ENCODE assay signal across 13 cellular contexts in genomic region chr9:130844028-130844427, GRCh38. TPM values are rescaled to one million over a fixed set of nuclear protein-coding genes. Genes with fewer than 3 reads are reported as not detected.
A peak's percentile ranks its signal among the peaks of the same experiment; 100 is the strongest.
DNase-seq lines count a peak whose midpoint lies in the region; ATAC-seq and TF ChIP-seq lines count a peak whose summit lies in the region.
"Had no signal": no experiment of that assay in that cellular context is flagged by ENCODE, and none has a peak within 500 bp of the region (broad histone marks: within the 10 kb centered on the region; RNA-seq: fewer than 3 reads in every experiment).

No MANE protein-coding gene starts in this region.

- peaks cover 81% of the 10 kb centered on the region for H3K4me1 Mint-ChIP-seq in WTC11
- H3K4me1 Mint-ChIP-seq in effector memory CD8-positive, alpha-beta T cell (ENCODE audit: low read depth in 2 of 2): peaks cover 13 to 32% of the 10 kb centered on the region in 2 donors

- CTCF ChIA-PET in WTC11 (lab: Charles Lee): interaction anchor here (1.2 kb wide), 1 partner anchor 80 kb away, joined by 4 read pairs; no protein-coding TSS in a partner anchor

- no peaks in the 10 kb centered on the region for H3K36me3 Mint-ChIP-seq in WTC11
- H3K36me3 Mint-ChIP-seq in effector memory CD8-positive, alpha-beta T cell (ENCODE audit: insufficient read depth): peaks cover 3% of the 10 kb centered on the region

- peak in 1 of 2 donors; percentile 7 for TF ChIP-seq EP300 in tibial nerve (IDR thresholded peaks at IDR 0.05)

- no peaks in the 10 kb centered on the region for H3K36me3 ChIP-seq in esophagus (ENCODE audit: control insufficient read depth in 2 of 2, insufficient read depth in 2 of 2, low read length in 1 of 2)
- H3K36me3 ChIP-seq in osteoblast (ENCODE audit: insufficient read depth, low read length): peaks cover 15% of the 10 kb centered on the region
- H3K36me3 ChIP-seq in tibial nerve: no peaks in the 10 kb centered on the region
- H3K36me3 ChIP-seq: HAP-1, neutrophil had no signal

- WGBS in esophagus, 2 donors: 82 to 86% methylated on average over 4 of the region's 4 CpGs
- 59 to 81% methylated on average over 4 of the region's 4 CpGs for WGBS in tibial nerve, 2 donors

- no peak for TF ChIP-seq POLR2A in tibial nerve (IDR thresholded peaks at IDR 0.05)

- H3K27me3 ChIP-seq in esophagus (ENCODE audit: control insufficient read depth in 1 of 2, insufficient read depth in 2 of 2, low read length in 2 of 2) (no peaks in the 10 kb centered on the region), osteoblast (ENCODE audit: insufficient read depth, low read length) (no peaks in the 10 kb centered on the region), tibial nerve (no peaks in the 10 kb centered on the region)
- H3K27me3 ChIP-seq: neutrophil had no signal

- H3K4me1 ChIP-seq in esophagus (ENCODE audit: control insufficient read depth in 2 of 2, insufficient read depth in 2 of 2, low read length in 1 of 2) (peaks cover 2 to 13% of the 10 kb centered on the region in 2 donors), osteoblast (ENCODE audit: insufficient read depth, low read length) (peaks cover 81% of the 10 kb centered on the region), tibial nerve (peaks cover 0 to 98% (median 51%) of the 10 kb centered on the region in 4 donors)
- H3K4me1 ChIP-seq: HAP-1 had no signal

- no peaks in the 10 kb centered on the region for H3K27me3 Mint-ChIP-seq in WTC11 (ENCODE audit: low read depth)
- H3K27me3 Mint-ChIP-seq in effector memory CD8-positive, alpha-beta T cell: no peaks in the 10 kb centered on the region
- H3K27me3 Mint-ChIP-seq: CD4-positive, alpha-beta T cell had no signal

- no peaks in the 10 kb centered on the region for H3K9me3 ChIP-seq in esophagus (ENCODE audit: control insufficient read depth in 2 of 2, insufficient read depth in 1 of 2, low read depth in 1 of 2, low read length in 1 of 2)
- H3K9me3 ChIP-seq in osteoblast (ENCODE audit: low read depth, low read length): no peaks in the 10 kb centered on the region
- H3K9me3 ChIP-seq in tibial nerve: no peaks in the 10 kb centered on the region
- H3K9me3 ChIP-seq: HAP-1, neutrophil had no signal

- peaks cover 71% of the 10 kb centered on the region for H3K79me2 ChIP-seq in osteoblast (ENCODE audit: insufficient read depth, low read length)

- POLR2A ChIA-PET in WTC11 (lab: Charles Lee): no interaction called here

- no peak overlapping the region for H3K4me3 ChIP-seq in esophagus (ENCODE audit: low read depth in 1 of 2, low read length in 2 of 2)
- no peak overlapping the region for H3K4me3 ChIP-seq in osteoblast (ENCODE audit: insufficient read depth, low read length)
- H3K4me3 ChIP-seq in tibial nerve: no peak overlapping the region
- H3K4me3 ChIP-seq: HAP-1, SK-N-MC had no signal

- ATAC-seq in WTC11 (no peak), HG02938 (IDR thresholded peaks at IDR 0.05; ENCODE audit: unreplicated experiment) (no peak)
- ATAC-seq in effector memory CD8-positive, alpha-beta T cell (replicated peaks): no peak

- H3K27ac ChIP-seq in esophagus (ENCODE audit: low read depth in 2 of 2, low read length in 1 of 2) (peak overlapping the region; percentile 48), osteoblast (ENCODE audit: low read depth, low read length) (peak overlapping the region; percentile 98), tibial nerve (peak overlapping the region; percentile 1 to 98 (median 52))
- H3K27ac ChIP-seq: neutrophil had no signal

- TF ChIP-seq CTCF in WTC11 (IDR thresholded peaks at IDR 0.05) (no peak), osteoblast (IDR thresholded peaks at IDR 0.05; ENCODE audit: extremely low read depth, low read depth, low read length) (no peak), tibial nerve (IDR thresholded peaks at IDR 0.05) (no peak)

- DNase-seq in WTC11 (ENCODE audit: low spot score) (no peak), osteoblast (ENCODE audit: insufficient read length, low spot score, missing footprints) (no peak), tibial nerve (ENCODE audit: low spot score in 2 of 2) (no peak), NCI-H187 treated with DMSO at 0.1 percent for 48 hours (lab: John Stamatoyannopoulos, UW) (no peak)
- DNase-seq in effector memory CD8-positive, alpha-beta T cell: no peak
- DNase-seq: activated CD4-positive, CD25-positive, alpha-beta regulatory T cell; CD4-positive, alpha-beta T cell; glutamatergic neuron had no signal

- H3K4me3 Mint-ChIP-seq in WTC11: no peak overlapping the region
- no peak overlapping the region for H3K4me3 Mint-ChIP-seq in effector memory CD8-positive, alpha-beta T cell
- H3K4me3 Mint-ChIP-seq: CD4-positive, alpha-beta T cell had no signal

- no peak overlapping the region for H2AFZ ChIP-seq in osteoblast (ENCODE audit: low read length)

- H3K4me2 ChIP-seq in osteoblast (ENCODE audit: insufficient read depth, low read length): peak overlapping the region; percentile 9

- H3K9me3 Mint-ChIP-seq in WTC11: no peaks in the 10 kb centered on the region
- H3K9me3 Mint-ChIP-seq in effector memory CD8-positive, alpha-beta T cell: no peaks in the 10 kb centered on the region
- H3K9me3 Mint-ChIP-seq: CD4-positive, alpha-beta T cell had no signal

- H4K20me1 ChIP-seq in osteoblast (ENCODE audit: insufficient read depth, low read length): peaks cover 29% of the 10 kb centered on the region

- H3K27ac Mint-ChIP-seq in WTC11: peak overlapping the region; percentile 80
- peak overlapping the region in 1 of 2 donors; percentile 45 for H3K27ac Mint-ChIP-seq in effector memory CD8-positive, alpha-beta T cell
- H3K27ac Mint-ChIP-seq: CD4-positive, alpha-beta T cell had no signal

TF ChIP-seq in WTC11, 78 proteins besides CTCF, POLR2A, EP300 and RAD21:
- TF ChIP-seq IRF1 (CRISPR knock-in tag; IDR thresholded peaks at IDR 0.05) (no peak), NFYB (CRISPR knock-in tag; conservative IDR thresholded peaks at IDR 0.05; ENCODE audit: low read depth) (no peak), NR1H2 (CRISPR knock-in tag; IDR thresholded peaks at IDR 0.05) (no peak)
- TF ChIP-seq, protein P1, sequence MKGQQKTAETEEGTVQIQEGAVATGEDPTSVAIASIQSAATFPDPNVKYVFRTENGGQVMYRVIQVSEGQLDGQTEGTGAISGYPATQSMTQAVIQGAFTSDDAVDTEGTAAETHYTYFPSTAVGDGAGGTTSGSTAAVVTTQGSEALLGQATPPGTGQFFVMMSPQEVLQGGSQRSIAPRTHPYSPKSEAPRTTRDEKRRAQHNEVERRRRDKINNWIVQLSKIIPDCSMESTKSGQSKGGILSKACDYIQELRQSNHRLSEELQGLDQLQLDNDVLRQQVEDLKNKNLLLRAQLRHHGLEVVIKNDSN (CRISPR knock-in tag; IDR thresholded peaks at IDR 0.05): no peak

RNA-seq across cellular contexts. Expression of gene ABL1, which starts 9.0 kb away (rescaled TPM):
- total RNA-seq in WTC11 (2021): 87.5 to 104 TPM (median 89.1 TPM) in 3 replicates
- 10 to 100 TPM; 13.6 to 19.0 TPM for polyA plus RNA-seq in esophagus
- total RNA-seq in osteoblast: 92.2 and 94.8 TPM in 2 replicates
- 100 to 1,000 TPM in 1 of 4 donors, 10 to 100 TPM in 3; 58.0 to 105 (median 78.6) TPM for total RNA-seq in tibial nerve

RNA-seq across cellular contexts. Expression of gene QRFP, which starts 52.6 kb away (rescaled TPM):
- not detected in 3 replicates for total RNA-seq in WTC11 (2021)
- polyA plus RNA-seq in esophagus: under 1 TPM; 0.08 to 0.16 TPM
- total RNA-seq in osteoblast: not detected in 2 replicates
- total RNA-seq in tibial nerve: not detected
- total RNA-seq: CD4-positive, alpha-beta T cell had no signal

Comparison
In these comparisons a context has a peak if more than half of its experiments do, and no peak if none do; other contexts are left out.
1. H3K27ac ChIP-seq: peak in every context shown above with its lines; median percentile 98 in osteoblast; 52 in tibial nerve; 48 in esophagus.